Comparison of ENCODE assay signal across 8 cellular contexts in the genomic region with DNA sequence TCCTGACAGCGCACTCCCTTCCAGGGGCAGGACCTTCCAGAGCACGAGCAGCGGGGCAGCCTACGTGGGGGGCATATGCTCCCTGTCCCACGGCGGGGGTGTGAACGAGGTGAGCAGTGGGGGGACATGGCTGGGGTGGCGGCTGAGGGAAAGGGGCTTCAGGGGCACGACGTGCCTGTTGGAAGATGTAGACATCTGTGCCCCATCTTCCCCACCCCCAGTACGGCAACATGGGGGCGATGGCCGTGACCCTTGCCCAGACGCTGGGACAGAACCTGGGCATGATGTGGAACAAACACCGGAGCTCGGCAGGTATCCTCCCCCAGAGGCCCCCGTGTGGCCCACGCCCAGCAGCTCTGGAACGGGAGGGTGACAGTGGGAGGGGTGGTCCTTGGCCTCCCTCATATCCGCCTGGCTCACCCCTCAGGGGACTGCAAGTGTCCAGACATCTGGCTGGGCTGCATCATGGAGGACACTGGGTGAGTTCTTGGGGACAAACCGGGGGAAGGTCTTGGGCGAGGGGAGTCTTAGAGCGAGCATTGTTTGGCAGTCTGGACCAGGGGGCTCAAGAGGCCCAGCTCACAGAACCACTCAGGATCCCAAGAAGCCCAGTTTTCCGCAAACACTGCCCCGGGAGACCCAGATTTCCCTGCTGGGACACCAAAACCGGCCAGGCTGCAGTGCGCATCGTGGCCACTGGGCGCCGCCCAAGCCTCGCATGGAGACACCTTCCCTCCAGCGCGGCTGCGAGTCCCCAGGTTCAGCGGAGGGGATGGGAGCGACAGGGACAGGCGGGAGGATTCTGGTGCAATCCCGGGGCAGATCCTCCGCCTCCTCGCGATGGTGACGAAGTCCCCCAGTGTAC. TPM values are rescaled to one million over a fixed set of nuclear protein-coding genes. Genes with fewer than 3 reads are reported as not detected.
DNase-seq lines count a peak whose midpoint lies in the region; ATAC-seq and TF ChIP-seq lines count a peak whose summit lies in the region.

No MANE protein-coding gene starts in this region.

- DNase-seq in AG09319 (ENCODE audit: extremely low read depth, low read depth) (peak; percentile 27), NB4 (ENCODE audit: low read depth) (peak; percentile 87), SK-N-DZ (ENCODE audit: low spot score) (peak; percentile 90), glomerular visceral epithelial cell (ENCODE audit: extremely low spot score) (peak; percentile 87), occipital lobe (lab: John Stamatoyannopoulos, UW) (peak; percentile 72), superior temporal gyrus (ENCODE audit: extremely low spot score) (peak; percentile 89)
- DNase-seq in activated naive CD4-positive, alpha-beta T cell treated with Interleukin-2 at 50 U/mL for 16 hours, result peak; percentile 92

- peak overlapping the region; percentile 44 for H3K4me3 ChIP-seq in NB4 (ENCODE audit: low read depth, low read length)

- TF ChIP-seq CTCF in AG09319 (IDR thresholded peaks at IDR 0.05; ENCODE audit: low read depth, low read length) (peak; percentile 100), NB4 (IDR thresholded peaks at IDR 0.05; ENCODE audit: low read depth, low read length) (peak; percentile 93)

- no peak for TF ChIP-seq POLR2A in NB4 (IDR thresholded peaks at IDR 0.05; ENCODE audit: extremely low read depth, insufficient read length)

- peak; percentile 22 for ATAC-seq in GM19324 (IDR thresholded peaks at IDR 0.05; ENCODE audit: low FRiP score, unreplicated experiment)

RNA-seq across cellular contexts. Expression of gene ADAM11, which starts 15.7 kb away (rescaled TPM):
- 10.4 and 12.3 TPM in 2 replicates for polyA plus RNA-seq in SK-N-DZ (2014; cell fraction: cytosol; rRNA removed)
- 97.2 and 118 TPM in 2 replicates for polyA plus RNA-seq in SK-N-DZ (2014; cell fraction: nucleus; rRNA removed)
- total RNA-seq in occipital lobe, result 19.0 TPM

RNA-seq across cellular contexts. Expression of gene GJC1, which starts 55.6 kb away (rescaled TPM):
- 41.0 and 48.8 TPM in 2 replicates for polyA plus RNA-seq in SK-N-DZ (2014; cell fraction: cytosol; rRNA removed)
- 15.7 and 37.2 TPM in 2 replicates for polyA plus RNA-seq in SK-N-DZ (2014; cell fraction: nucleus; rRNA removed)
- 81.3 TPM for total RNA-seq in occipital lobe

Comparison
In these comparisons a context has a peak if more than half of its experiments do, and no peak if none do; other contexts are left out.
1. Peak in every context shown above with its lines: DNase-seq, ATAC-seq and H3K4me3 ChIP-seq.
2. DNase-seq: peak in every context shown above with its lines; median percentile 92 in activated naive CD4-positive, alpha-beta T cell treated with Interleukin-2 at 50 U/mL for 16 hours; 90 in SK-N-DZ; 89 in superior temporal gyrus; 87 in NB4; 87 in glomerular visceral epithelial cell; 72 in occipital lobe; 27 in AG09319.